In genomic region chr11:58958500-58958899, GRCh38 we compare ENCODE assay signal across 8 cellular contexts. TPM values are rescaled to one million over a fixed set of nuclear protein-coding genes. Genes with fewer than 3 reads are reported as not detected.
DNase-seq lines count a peak whose midpoint lies in the region; ATAC-seq, FAIRE-seq and TF ChIP-seq lines count a peak whose summit lies in the region.

No MANE protein-coding gene starts in this region.

- peaks cover 0 to 3% of the 10 kb centered on the region in 2 donors for H3K9me3 ChIP-seq in lung (ENCODE audit: control insufficient read depth in 2 of 2, insufficient read depth in 1 of 2, low read length in 1 of 2)

- H3K4me3 ChIP-seq in lung, result no peak overlapping the region

- no peaks in the 10 kb centered on the region for H3K4me1 ChIP-seq in lung (ENCODE audit: control insufficient read depth in 2 of 2, insufficient read depth in 2 of 2, low read length in 2 of 2)

- H3K36me3 ChIP-seq in lung (ENCODE audit: control insufficient read depth in 2 of 2, insufficient read depth in 2 of 2, low read length in 2 of 2), result no peaks in the 10 kb centered on the region

- H3K27me3 ChIP-seq in lung (ENCODE audit: control insufficient read depth, insufficient read depth), result no peaks in the 10 kb centered on the region

- FAIRE-seq in RCC 7860 (lab: Jason Lieb, UNC), result no peak

- ATAC-seq in GM18505 (IDR thresholded peaks at IDR 0.05; ENCODE audit: unreplicated experiment) (peak; percentile 74), lung (ENCODE audit: insufficient read depth, low FRiP score) (no peak)

- peak; percentile 17 for TF ChIP-seq CTCF in lung (IDR thresholded peaks at IDR 0.05; ENCODE audit: control extremely low read depth, extremely low read depth)

- in situ Hi-C loops in KBM-7 (cut with MboI; ENCODE audit: low pct_unique_long_range_greater_than_20kb, low sequenced_read_pairs), result no loop called here

- H3K27ac ChIP-seq in lung (ENCODE audit: low read depth in 1 of 2, low read length in 1 of 2), result no peak overlapping the region

- TF ChIP-seq POLR2A in GM18505 (IDR thresholded peaks at IDR 0.05; ENCODE audit: borderline replicate concordance, extremely low read depth, insufficient read depth, insufficient read length), result no peak

- 52 to 62% methylated on average over 2 of the region's 2 CpGs for WGBS in lung, 2 donors

- DNase-seq in AG08396 (ENCODE audit: low spot score) (peak; percentile 14), KBM-7 (peak; percentile 47), lung (ENCODE audit: low spot score) (no peak), NCI-H1092 treated with DMSO at 0.1 percent for 48 hours (lab: John Stamatoyannopoulos, UW) (no peak), RCC 7860 (ENCODE audit: low spot score) (no peak), NCI-H146 (lab: John Stamatoyannopoulos, UW) (no peak)
- peak; percentile 6 for DNase-seq in activated gamma-delta T cell treated with anti-CD3 and anti-CD28 coated beads, Interleukin-2, amount 50 U/mL, for 16 hours (ENCODE audit: low read depth)

RNA-seq across cellular contexts. Expression of gene GLYATL1, which starts 19.2 kb away (rescaled TPM):
- total RNA-seq in lung, result 1 to 10 TPM in 1 of 2 donors, under 1 TPM in 1; 0.31 to 1.8 TPM
- under 1 TPM in 1 of 2 donors, not detected in 1; 0.05 TPM for polyA plus RNA-seq in lung

Comparison
In these comparisons a context has a peak if more than half of its experiments do, and no peak if none do; other contexts are left out.
1. DNase-seq: peak in AG08396 (single experiment), KBM-7 (single experiment) and activated gamma-delta T cell treated with anti-CD3 and anti-CD28 coated beads, Interleukin-2, amount 50 U/mL, for 16 hours (single experiment); none in lung (single experiment), NCI-H1092 treated with DMSO at 0.1 percent for 48 hours (single experiment), RCC 7860 (single experiment) and NCI-H146 (single experiment).